ENCODE assay signal across 8 cellular contexts in genomic region chr17:81035389-81036127, GRCh38. TPM values are rescaled to one million over a fixed set of nuclear protein-coding genes. Genes with fewer than 3 reads are reported as not detected.
A peak's percentile ranks its signal among the peaks of the same experiment; 100 is the strongest.
DNase-seq lines count a peak whose midpoint lies in the region; ATAC-seq, FAIRE-seq and TF ChIP-seq lines count a peak whose summit lies in the region.

No MANE protein-coding gene starts in this region.

- H3K36me3 Mint-ChIP-seq in activated CD4-positive, alpha-beta memory T cell treated with anti-CD3 and anti-CD28 coated beads for 36 hours: no peaks in the 10 kb centered on the region

- H3K4me3 Mint-ChIP-seq in activated CD4-positive, alpha-beta memory T cell treated with anti-CD3 and anti-CD28 coated beads for 36 hours: peak overlapping the region; percentile 68

- intact Hi-C loops in activated CD4-positive, alpha-beta memory T cell treated with anti-CD3 and anti-CD28 coated beads for 36 hours (cut with micrococcal nuclease): loop anchor here (10.0 kb wide), 1 partner anchor 189 kb away; the partner anchor contains the start of gene CEP131

- TF ChIP-seq CTCF in gastroesophageal sphincter (IDR thresholded peaks at IDR 0.05): no peak
- TF ChIP-seq CTCF in GM13977 (IDR thresholded peaks at IDR 0.05; ENCODE audit: extremely low read depth, insufficient read depth, missing control alignments): no peak

- no peaks in the 10 kb centered on the region for H3K9me3 Mint-ChIP-seq in activated CD4-positive, alpha-beta memory T cell treated with anti-CD3 and anti-CD28 coated beads for 36 hours

- H3K9ac ChIP-seq in rectal smooth muscle tissue (ENCODE audit: low read length): no peak overlapping the region

- H3K4me3 ChIP-seq in HAP-1: peak overlapping the region; percentile 50
- peak overlapping the region; percentile 62 to 70 for H3K4me3 ChIP-seq in gastroesophageal sphincter
- peak overlapping the region; percentile 75 for H3K4me3 ChIP-seq in rectal smooth muscle tissue (ENCODE audit: low read length)

- no peak for TF ChIP-seq EP300 in gastroesophageal sphincter (IDR thresholded peaks at IDR 0.05)

- in situ Hi-C loops in HAP-1 (cut with MboI; ENCODE audit: low sequenced_read_pairs) (no loop called here), GM13977 (cut with MboI; ENCODE audit: low pct_unique_long_range_greater_than_20kb, low sequenced_read_pairs, unreplicated experiment) (no loop called here)

- no peak for FAIRE-seq in GM12891 (lab: Jason Lieb, UNC)

- POLR2A ChIA-PET in activated CD4-positive, alpha-beta memory T cell treated with anti-CD3 and anti-CD28 coated beads for 36 hours (lab: Charles Lee): interaction anchor here (0.6 kb wide), 1 partner anchor 62 kb away, joined by 3 read pairs; no protein-coding TSS in a partner anchor

- CTCF ChIA-PET in activated CD4-positive, alpha-beta memory T cell treated with anti-CD3 and anti-CD28 coated beads for 36 hours (lab: Charles Lee): interaction anchor here (1.6 to 4.7 kb wide), 2 partner anchors 12 to 66 kb away, joined by 5 to 19 read pairs; no protein-coding TSS in a partner anchor

- TF ChIP-seq POLR2A in gastroesophageal sphincter (IDR thresholded peaks at IDR 0.05) (no peak), GM12891 (IDR thresholded peaks at IDR 0.05; ENCODE audit: low read depth, low read length) (no peak)

- H3K4me1 ChIP-seq in HAP-1 (peaks cover 19% of the 10 kb centered on the region), gastroesophageal sphincter (peaks cover 0 to 74% (median 42%) of the 10 kb centered on the region in 3 donors), rectal smooth muscle tissue (ENCODE audit: control insufficient read depth, insufficient read depth, low read length) (peaks cover 44% of the 10 kb centered on the region)

- H3K9me3 ChIP-seq in HAP-1 (no peaks in the 10 kb centered on the region), gastroesophageal sphincter (no peaks in the 10 kb centered on the region)

- WGBS in gastroesophageal sphincter (ENCODE audit: low coverage in 1 of 2), 2 donors: 2% methylated on average over 7 of the region's 80 CpGs; no CpG with 5 or more reads in 1 of the 2 donors

- ATAC-seq in gastroesophageal sphincter: peak; percentile 29

- peaks cover 10% of the 10 kb centered on the region for H3K4me1 Mint-ChIP-seq in activated CD4-positive, alpha-beta memory T cell treated with anti-CD3 and anti-CD28 coated beads for 36 hours (ENCODE audit: low read depth)

- H3K27me3 ChIP-seq in HAP-1 (ENCODE audit: low read depth) (no peaks in the 10 kb centered on the region), gastroesophageal sphincter (peaks cover 4% of the 10 kb centered on the region), rectal smooth muscle tissue (ENCODE audit: control insufficient read depth, insufficient read depth, low read length) (no peaks in the 10 kb centered on the region)

- H3K27me3 Mint-ChIP-seq in activated CD4-positive, alpha-beta memory T cell treated with anti-CD3 and anti-CD28 coated beads for 36 hours: peaks cover 13% of the 10 kb centered on the region

- peaks cover 8% of the 10 kb centered on the region; the same call in 1 of the 2 replicates for H3K36me3 ChIP-seq in HAP-1 (replicated peaks)
- H3K36me3 ChIP-seq in gastroesophageal sphincter: peaks cover 0 to 24% of the 10 kb centered on the region in 2 donors
- no peaks in the 10 kb centered on the region for H3K36me3 ChIP-seq in rectal smooth muscle tissue (ENCODE audit: control insufficient read depth, insufficient read depth, low read length)

- no peak overlapping the region for H3K27ac Mint-ChIP-seq in activated CD4-positive, alpha-beta memory T cell treated with anti-CD3 and anti-CD28 coated beads for 36 hours

- peak overlapping the region; percentile 13 to 89 (median 84) for H3K27ac ChIP-seq in gastroesophageal sphincter
- peak overlapping the region; percentile 80 for H3K27ac ChIP-seq in rectal smooth muscle tissue (ENCODE audit: low read depth, low read length)

- DNase-seq in COLO668 (lab: John Stamatoyannopoulos, UW; ENCODE audit: unreplicated experiment) (peak; percentile 19), HAP-1 (ENCODE audit: low spot score in 2 of 2) (peak; percentile 33 to 55), GM12891 (ENCODE audit: insufficient read length, low spot score) (no peak), COLO829 (ENCODE audit: low spot score) (no peak), GM13977 (ENCODE audit: low spot score) (no peak)
- DNase-seq in activated CD4-positive, alpha-beta memory T cell treated with anti-CD3 and anti-CD28 coated beads for 36 hours: peak; percentile 22

TF ChIP-seq in GM12891, 5 proteins besides CTCF, POLR2A, EP300 and RAD21:
- TF ChIP-seq POLR2AphosphoS5 (IDR thresholded peaks at IDR 0.05; ENCODE audit: low read depth, low read length) (no peak), SPI1 (IDR thresholded peaks at IDR 0.05; ENCODE audit: low read depth, low read length) (no peak), TAF1 (IDR thresholded peaks at IDR 0.05; ENCODE audit: low read depth, low read length) (no peak), POU2F2 (IDR thresholded peaks at IDR 0.05; ENCODE audit: low read depth, low read length) (no peak), PAX5 (IDR thresholded peaks at IDR 0.05; ENCODE audit: insufficient read depth, low read length, severe bottlenecking) (no peak)

RNA-seq across cellular contexts. Expression of gene BAIAP2, which starts 0.6 kb away (rescaled TPM):
- total RNA-seq in activated CD4-positive, alpha-beta memory T cell treated with anti-CD3 and anti-CD28 coated beads for 36 hours: 1 to 10 TPM; 3.3 to 3.6 TPM
- total RNA-seq in gastroesophageal sphincter: 10 to 100 TPM; 32.7 to 54.9 (median 40.6) TPM
- polyA plus RNA-seq in GM12891 (2012; ENCODE audit: low read depth, missing spikeins): 2.2 TPM

RNA-seq across cellular contexts. Expression of gene CHMP6, which starts 43.9 kb away (rescaled TPM):
- total RNA-seq in activated CD4-positive, alpha-beta memory T cell treated with anti-CD3 and anti-CD28 coated beads for 36 hours: 10 to 100 TPM; 17.1 to 17.3 TPM
- 10 to 100 TPM; 17.6 to 26.0 (median 19.0) TPM for total RNA-seq in gastroesophageal sphincter
- polyA plus RNA-seq in GM12891 (2012; ENCODE audit: low read depth, missing spikeins): 11.2 TPM

Comparison
In these comparisons a context has a peak if more than half of its experiments do, and no peak if none do; other contexts are left out.
1. DNase-seq: peak in COLO668 (single experiment), HAP-1 (2 of 2) and activated CD4-positive, alpha-beta memory T cell treated with anti-CD3 and anti-CD28 coated beads for 36 hours (single experiment); none in GM12891 (single experiment), COLO829 (single experiment) and GM13977 (single experiment).
2. RNA of gene BAIAP2, which starts 0.6 kb away (total RNA-seq): 32.7 to 54.9 TPM in gastroesophageal sphincter; 3.3 to 3.6 TPM in activated CD4-positive, alpha-beta memory T cell treated with anti-CD3 and anti-CD28 coated beads for 36 hours; every median in the first group is over 4 times any median in the second.
3. Peak in every context shown above with its lines, with median percentiles within 50 percentile points of each other: H3K4me3 ChIP-seq.